Comparison of ENCODE assay signal across 1 cellular context in the genomic region with DNA sequence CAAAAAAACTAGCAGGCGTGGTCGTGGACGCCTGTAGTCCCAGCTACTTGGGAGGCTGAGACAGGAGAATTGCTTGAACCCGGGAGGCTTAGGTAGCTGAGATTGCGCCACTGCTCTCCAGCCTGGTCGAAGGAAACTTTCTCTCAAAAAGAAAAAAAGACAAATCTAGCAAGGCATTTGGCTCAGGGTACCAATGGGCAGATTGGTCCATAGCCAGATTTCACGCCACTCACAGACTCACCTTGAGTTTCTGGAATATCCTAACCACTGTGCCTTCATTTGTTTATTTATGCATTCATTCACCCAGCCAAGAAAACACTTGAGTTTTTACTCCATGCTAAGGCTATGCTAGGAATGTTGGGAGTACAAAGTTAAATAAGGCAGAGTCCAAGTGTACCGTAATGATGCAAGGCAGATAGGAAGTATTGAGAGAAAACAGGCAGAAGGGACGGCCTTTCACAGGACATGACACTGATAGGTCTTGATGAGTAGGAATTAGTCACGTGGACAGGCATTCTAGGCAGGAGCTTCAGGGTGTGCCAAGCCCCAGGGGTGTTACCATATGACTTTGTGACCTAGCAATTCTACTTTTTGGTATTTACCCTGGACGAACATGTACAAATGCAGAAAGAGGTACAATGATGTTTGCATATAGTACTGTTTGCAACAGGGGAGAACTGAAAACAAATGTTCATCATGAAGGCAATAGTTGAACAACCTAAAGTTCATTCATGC.
TF ChIP-seq lines count a peak whose summit lies in the region.

No MANE protein-coding gene starts in this region.

TF ChIP-seq in K562, 482 proteins besides CTCF, POLR2A, EP300 and RAD21:
- TF ChIP-seq RAD51 (IDR thresholded peaks at IDR 0.05; ENCODE audit: borderline replicate concordance, low read depth): peak; percentile 62; the same call in 1 of the 2 replicates
- TF ChIP-seq, protein P1, sequence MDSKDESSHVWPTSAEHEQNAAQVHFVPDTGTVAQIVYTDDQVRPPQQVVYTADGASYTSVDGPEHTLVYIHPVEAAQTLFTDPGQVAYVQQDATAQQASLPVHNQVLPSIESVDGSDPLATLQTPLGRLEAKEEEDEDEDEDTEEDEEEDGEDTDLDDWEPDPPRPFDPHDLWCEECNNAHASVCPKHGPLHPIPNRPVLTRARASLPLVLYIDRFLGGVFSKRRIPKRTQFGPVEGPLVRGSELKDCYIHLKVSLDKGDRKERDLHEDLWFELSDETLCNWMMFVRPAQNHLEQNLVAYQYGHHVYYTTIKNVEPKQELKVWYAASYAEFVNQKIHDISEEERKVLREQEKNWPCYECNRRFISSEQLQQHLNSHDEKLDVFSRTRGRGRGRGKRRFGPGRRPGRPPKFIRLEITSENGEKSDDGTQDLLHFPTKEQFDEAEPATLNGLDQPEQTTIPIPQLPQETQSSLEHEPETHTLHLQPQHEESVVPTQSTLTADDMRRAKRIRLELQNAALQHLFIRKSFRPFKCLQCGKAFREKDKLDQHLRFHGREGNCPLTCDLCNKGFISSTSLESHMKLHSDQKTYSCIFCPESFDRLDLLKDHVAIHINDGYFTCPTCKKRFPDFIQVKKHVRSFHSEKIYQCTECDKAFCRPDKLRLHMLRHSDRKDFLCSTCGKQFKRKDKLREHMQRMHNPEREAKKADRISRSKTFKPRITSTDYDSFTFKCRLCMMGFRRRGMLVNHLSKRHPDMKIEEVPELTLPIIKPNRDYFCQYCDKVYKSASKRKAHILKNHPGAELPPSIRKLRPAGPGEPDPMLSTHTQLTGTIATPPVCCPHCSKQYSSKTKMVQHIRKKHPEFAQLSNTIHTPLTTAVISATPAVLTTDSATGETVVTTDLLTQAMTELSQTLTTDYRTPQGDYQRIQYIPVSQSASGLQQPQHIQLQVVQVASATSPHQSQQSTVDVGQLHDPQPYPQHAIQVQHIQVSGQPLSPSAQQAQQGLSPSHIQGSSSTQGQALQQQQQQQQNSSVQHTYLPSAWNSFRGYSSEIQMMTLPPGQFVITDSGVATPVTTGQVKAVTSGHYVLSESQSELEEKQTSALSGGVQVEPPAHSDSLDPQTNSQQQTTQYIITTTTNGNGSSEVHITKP (IDR thresholded peaks at IDR 0.05; ENCODE audit: partially characterized antibody): peak; percentile 72
- TF ChIP-seq, protein P2, sequence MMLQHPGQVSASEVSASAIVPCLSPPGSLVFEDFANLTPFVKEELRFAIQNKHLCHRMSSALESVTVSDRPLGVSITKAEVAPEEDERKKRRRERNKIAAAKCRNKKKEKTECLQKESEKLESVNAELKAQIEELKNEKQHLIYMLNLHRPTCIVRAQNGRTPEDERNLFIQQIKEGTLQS (IDR thresholded peaks at IDR 0.05): peak; percentile 7; the same call in 1 of the 2 replicates
- TF ChIP-seq, protein P2 (CRISPR knock-in tag; conservative IDR thresholded peaks at IDR 0.05): no peak
- TF ChIP-seq NRF1 (conservative IDR thresholded peaks at IDR 0.05 in 1 of 2, IDR thresholded peaks at IDR 0.05 in 1 of 2): no peak
- no peak for TF ChIP-seq PCBP1 (IDR thresholded peaks at IDR 0.05; ENCODE audit: low read depth, low read length, poor library complexity, severe bottlenecking)
- TF ChIP-seq, protein P3, sequence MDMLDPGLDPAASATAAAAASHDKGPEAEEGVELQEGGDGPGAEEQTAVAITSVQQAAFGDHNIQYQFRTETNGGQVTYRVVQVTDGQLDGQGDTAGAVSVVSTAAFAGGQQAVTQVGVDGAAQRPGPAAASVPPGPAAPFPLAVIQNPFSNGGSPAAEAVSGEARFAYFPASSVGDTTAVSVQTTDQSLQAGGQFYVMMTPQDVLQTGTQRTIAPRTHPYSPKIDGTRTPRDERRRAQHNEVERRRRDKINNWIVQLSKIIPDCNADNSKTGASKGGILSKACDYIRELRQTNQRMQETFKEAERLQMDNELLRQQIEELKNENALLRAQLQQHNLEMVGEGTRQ (CRISPR knock-in tag; IDR thresholded peaks at IDR 0.05): peak; percentile 57
- TF ChIP-seq, protein P4, sequence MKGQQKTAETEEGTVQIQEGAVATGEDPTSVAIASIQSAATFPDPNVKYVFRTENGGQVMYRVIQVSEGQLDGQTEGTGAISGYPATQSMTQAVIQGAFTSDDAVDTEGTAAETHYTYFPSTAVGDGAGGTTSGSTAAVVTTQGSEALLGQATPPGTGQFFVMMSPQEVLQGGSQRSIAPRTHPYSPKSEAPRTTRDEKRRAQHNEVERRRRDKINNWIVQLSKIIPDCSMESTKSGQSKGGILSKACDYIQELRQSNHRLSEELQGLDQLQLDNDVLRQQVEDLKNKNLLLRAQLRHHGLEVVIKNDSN (CRISPR knock-in tag; IDR thresholded peaks at IDR 0.05): peak; percentile 72
- TF ChIP-seq ZZZ3 (IDR thresholded peaks at IDR 0.05): no peak
